Comparison of ENCODE assay signal across 14 cellular contexts in the genomic region with DNA sequence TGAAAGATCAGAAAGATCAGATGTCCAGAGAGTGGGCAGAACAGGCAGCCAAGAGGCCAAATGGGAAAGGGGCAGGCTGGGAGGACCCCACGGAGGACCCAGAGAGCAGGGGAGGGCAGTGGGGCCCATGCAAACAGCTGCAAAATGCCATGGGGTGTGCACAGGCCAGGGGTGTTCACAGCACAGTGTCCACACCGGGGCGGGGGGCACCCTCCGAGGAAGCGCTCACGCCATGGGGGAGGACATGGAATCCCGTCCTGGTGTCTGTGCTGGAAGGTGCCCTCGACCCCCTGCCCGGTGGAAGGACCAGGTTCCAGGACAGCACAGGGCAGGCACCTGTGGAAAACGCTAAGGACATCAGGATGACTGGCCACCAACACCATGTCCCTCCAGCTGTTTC. TPM values are rescaled to one million over a fixed set of nuclear protein-coding genes. Genes with fewer than 3 reads are reported as not detected.
DNase-seq lines count a peak whose midpoint lies in the region; ATAC-seq, FAIRE-seq and TF ChIP-seq lines count a peak whose summit lies in the region.
"Had no signal": no experiment of that assay in that cellular context is flagged by ENCODE, and none has a peak within 500 bp of the region (broad histone marks: within the 10 kb centered on the region; RNA-seq: fewer than 3 reads in every experiment).

No MANE protein-coding gene starts in this region.

- POLR2A ChIA-PET in GM12878 (lab: Charles Lee), result interaction anchor here (0.7 kb wide), 1 partner anchor 38 kb away, joined by 3 read pairs; no protein-coding TSS in a partner anchor

- H3K79me1 ChIP-seq in neuronal stem cell (ENCODE audit: low read depth, low read length), result peaks cover 59% of the 10 kb centered on the region

- H3K27ac Mint-ChIP-seq in T-helper 1 cell treated with Interleukin-12 subunit alpha and Interleukin-12 subunit beta and Interleukin-4 antibody, amounts not matched to agents 30 μg/mL and 1 μg/mL, for 36 hours, result peak overlapping the region; percentile 67

- H3K4me1 ChIP-seq in GM12878 (ENCODE audit: control insufficient read depth, insufficient read depth, low read length) (peaks cover 10% of the 10 kb centered on the region), neuronal stem cell (ENCODE audit: control insufficient read depth in 2 of 2, insufficient read depth in 1 of 2, low read depth in 1 of 2, low read length in 2 of 2) (peaks cover 10 to 16% of the 10 kb centered on the region in 2 donors)

- 83% methylated on average over 10 of the region's 10 CpGs for WGBS in GM12878 (ENCODE audit: insufficient coverage, insufficient replicate concordance, low lambda C conversion rate, missing lambda C conversion rate)
- WGBS in neuronal stem cell (ENCODE audit: extremely low coverage in 2 of 2, insufficient read length in 2 of 2, insufficient replicate concordance in 1 of 2), 2 donors, result no CpG with 5 or more reads among the region's 10 CpGs

- no peak overlapping the region for H2BK120ac ChIP-seq in neuronal stem cell (ENCODE audit: low read depth, low read length)

- H4K91ac ChIP-seq in neuronal stem cell (ENCODE audit: low read depth, low read length, poor library complexity), result no peak overlapping the region

- H2BK5ac ChIP-seq in neuronal stem cell (ENCODE audit: low read length), result no peak overlapping the region

- H3K4ac ChIP-seq in neuronal stem cell (ENCODE audit: low read length), result no peak overlapping the region

- H3K4me1 Mint-ChIP-seq in T-helper 1 cell treated with Interleukin-12 subunit alpha and Interleukin-12 subunit beta and Interleukin-4 antibody, amounts not matched to agents 30 μg/mL and 1 μg/mL, for 36 hours (ENCODE audit: low read depth), result peaks cover 20% of the 10 kb centered on the region

- H3K9me3 Mint-ChIP-seq in T-helper 1 cell treated with Interleukin-12 subunit alpha and Interleukin-12 subunit beta and Interleukin-4 antibody, amounts not matched to agents 30 μg/mL and 1 μg/mL, for 36 hours, result no peaks in the 10 kb centered on the region

- peak overlapping the region; percentile 85 for H3K4me3 Mint-ChIP-seq in T-helper 1 cell treated with Interleukin-12 subunit alpha and Interleukin-12 subunit beta and Interleukin-4 antibody, amounts not matched to agents 30 μg/mL and 1 μg/mL, for 36 hours

- H3K4me3 ChIP-seq in LNCaP clone FGC (ENCODE audit: low read depth, low read length) (peak overlapping the region; percentile 34), GM12878 (peak overlapping the region; percentile 41; the same call in 1 of the 2 replicates), neuronal stem cell (ENCODE audit: low read length in 2 of 2) (peak overlapping the region in 1 of 2 donors; percentile 40)

- TF ChIP-seq RAD21 in GM12878 (IDR thresholded peaks at IDR 0.05; ENCODE audit: insufficient read depth, low read depth, low read length), result no peak

- no peak overlapping the region for H2BK12ac ChIP-seq in neuronal stem cell (ENCODE audit: low read length)

- FAIRE-seq in GM12878 (lab: Jason Lieb, UNC) (no peak), RCC 7860 (lab: Jason Lieb, UNC) (no peak)

- H3K9me3 ChIP-seq in GM12878 (replicated peaks; ENCODE audit: control insufficient read depth, insufficient read depth, low read length) (no peaks in the 10 kb centered on the region), neuronal stem cell (replicated peaks in 1 of 2; ENCODE audit: control insufficient read depth in 2 of 2, insufficient read depth in 1 of 2, low read depth in 1 of 2, low read length in 2 of 2) (no peaks in the 10 kb centered on the region)
- H3K9me3 ChIP-seq: transverse colon had no signal

- peak overlapping the region; percentile 35 for H2AK5ac ChIP-seq in neuronal stem cell (ENCODE audit: low read depth, low read length)

- peaks cover 44% of the 10 kb centered on the region for H3K79me2 ChIP-seq in GM12878 (ENCODE audit: control insufficient read depth, insufficient read depth, low read length)

- no peak overlapping the region for H3K23ac ChIP-seq in neuronal stem cell (ENCODE audit: low read depth, low read length, poor library complexity)

- no peak overlapping the region for H3K14ac ChIP-seq in neuronal stem cell (ENCODE audit: low read length)

- H4K8ac ChIP-seq in neuronal stem cell (ENCODE audit: low read depth, low read length), result no peak overlapping the region

- H2AFZ ChIP-seq in GM12878 (ENCODE audit: control insufficient read depth, low read depth, low read length) (no peak overlapping the region), neuronal stem cell (ENCODE audit: low read length) (no peak overlapping the region)

- intact Hi-C loops in GM12878 (cut with micrococcal nuclease; ENCODE audit: unreplicated experiment), result no loop called here

- H3K4me2 ChIP-seq in GM12878 (ENCODE audit: control insufficient read depth, insufficient read depth) (peak overlapping the region; percentile 52), neuronal stem cell (ENCODE audit: insufficient read depth, low read length, poor library complexity, severe bottlenecking) (no peak overlapping the region)

- no TSS peak for BruUV-seq in GM12878 (replicated peaks; lab: Mats Ljungman, UMichigan)

- H3K18ac ChIP-seq in neuronal stem cell (ENCODE audit: low read length), result no peak overlapping the region

- CTCF ChIA-PET in GM12878 (lab: Yijun Ruan, JAX), result no interaction called here

- no peaks in the 10 kb centered on the region for H3K27me3 Mint-ChIP-seq in T-helper 1 cell treated with Interleukin-12 subunit alpha and Interleukin-12 subunit beta and Interleukin-4 antibody, amounts not matched to agents 30 μg/mL and 1 μg/mL, for 36 hours (ENCODE audit: low read depth)

- H3K36me3 Mint-ChIP-seq in T-helper 1 cell treated with Interleukin-12 subunit alpha and Interleukin-12 subunit beta and Interleukin-4 antibody, amounts not matched to agents 30 μg/mL and 1 μg/mL, for 36 hours (ENCODE audit: low read depth), result peaks cover 6% of the 10 kb centered on the region

- ATAC-seq in GM12878, result no peak
- ATAC-seq in omental fat pad (ENCODE audit: low FRiP score), result no peak
- ATAC-seq: left cardiac atrium had no signal

- H3K27me3 ChIP-seq in GM12878 (replicated peaks in 1 of 2; ENCODE audit: control insufficient read depth in 2 of 2, insufficient read depth in 2 of 2, low read length in 1 of 2), result no peaks in the 10 kb centered on the region
- H3K27me3 ChIP-seq in neuronal stem cell (ENCODE audit: control insufficient read depth in 3 of 3, insufficient read depth in 3 of 3, low read depth in 1 of 3, low read length in 3 of 3), result no peaks in the 10 kb centered on the region
- H3K27me3 ChIP-seq: transverse colon had no signal

- H3K27ac ChIP-seq in GM12878 (ENCODE audit: control insufficient read depth, insufficient read depth) (no peak overlapping the region), neuronal stem cell (replicated peaks; ENCODE audit: low read length) (no peak overlapping the region)
- H3K27ac ChIP-seq: transverse colon had no signal

- H4K20me1 ChIP-seq in GM12878 (ENCODE audit: control insufficient read depth, insufficient read depth), result no peaks in the 10 kb centered on the region; the same call in 1 of the 2 replicates

- H3K9ac ChIP-seq in GM12878 (ENCODE audit: control insufficient read depth, insufficient read depth, low read length), result no peak overlapping the region; the same call in 1 of the 2 replicates
- peak overlapping the region; percentile 60 for H3K9ac ChIP-seq in neuronal stem cell (ENCODE audit: low read depth, low read length, poor library complexity)

- no peak for TF ChIP-seq EP300 in GM12878 (IDR thresholded peaks at IDR 0.05; ENCODE audit: borderline replicate concordance in 1 of 2, control insufficient read depth in 1 of 2, low read depth in 2 of 2, low read length in 2 of 2)

- in situ Hi-C loops in GM12878 (cut with MboI), result no loop called here

- TF ChIP-seq CTCF in LNCaP clone FGC (IDR thresholded peaks at IDR 0.05; ENCODE audit: control insufficient read depth, extremely low read depth, insufficient read depth) (no peak), GM12878 (IDR thresholded peaks at IDR 0.05 in 2 of 3, conservative IDR thresholded peaks at IDR 0.05 in 1 of 3; ENCODE audit: control insufficient read depth in 2 of 3, extremely low read depth in 1 of 3, insufficient read depth in 1 of 3, low read depth in 3 of 3, low read length in 3 of 3) (no peak), omental fat pad (IDR thresholded peaks at IDR 0.05) (no peak)

- TF ChIP-seq POLR2A in GM12878 (IDR thresholded peaks at IDR 0.05; ENCODE audit: low read depth, low read length), result no peak

- H2BK15ac ChIP-seq in neuronal stem cell (ENCODE audit: low read length), result no peak overlapping the region

- H3K36me3 ChIP-seq in GM12878 (ENCODE audit: control insufficient read depth in 2 of 2, insufficient read depth in 2 of 2, low read length in 1 of 2) (peaks cover 0 to 9% of the 10 kb centered on the region in 2 experiments; a peak in 3 of 4 replicates), neuronal stem cell (replicated peaks in 1 of 2; ENCODE audit: control insufficient read depth in 2 of 2, insufficient read depth in 2 of 2, low read length in 2 of 2) (peaks cover 26 to 69% of the 10 kb centered on the region in 2 donors)

- DNase-seq in T-helper 1 cell, result no peak
- DNase-seq in LNCaP clone FGC (ENCODE audit: low read depth), result no peak
- DNase-seq in GM12878 (ENCODE audit: low read depth, low spot score), result no peak
- no peak for DNase-seq in neuronal stem cell (ENCODE audit: low spot score)
- DNase-seq in omental fat pad (ENCODE audit: low spot score), result no peak
- DNase-seq in NCI-H2171 treated with DMSO at 0.1 percent for 48 hours (lab: John Stamatoyannopoulos, UW), result no peak
- no peak for DNase-seq in RCC 7860 (ENCODE audit: low spot score)
- DNase-seq: caudate nucleus, KBM-7, left cardiac atrium, NCI-H345, SIG-M5, transverse colon had no signal

- SMC1A ChIA-PET in GM12878 (lab: Charles Lee; ENCODE audit: uncharacterized antibody, unreplicated experiment), result interaction anchor here (0.8 kb wide), 1 partner anchor 49 kb away, joined by 3 read pairs; no protein-coding TSS in a partner anchor

- RAD21 ChIA-PET in GM12878 (lab: Charles Lee; ENCODE audit: unreplicated experiment), result no interaction called here

RNA-seq across cellular contexts. Expression of gene INTS11, which starts 1.5 kb away (rescaled TPM):
- 160 and 166 TPM in 2 replicates for total RNA-seq in GM12878 (2013; cell fraction: nucleolus; rRNA removed)
- total RNA-seq in GM12878 (2014; rRNA removed) (86.6 and 98.3 TPM in 2 replicates), GM12878 (2014; rRNA removed; fragmentation: Illumina TruSeq; extraction: Trizol) (36.8 and 41.1 TPM in 2 replicates), GM12878 (2021) (87.3 and 104 TPM in 2 replicates), omental fat pad (100 to 1,000 TPM in 1 of 4 donors, 10 to 100 TPM in 3; 71.9 to 103 (median 86.2) TPM)
- polyA plus RNA-seq in GM12878 (2011; ENCODE audit: low read depth), result 34.7 TPM
- polyA plus RNA-seq in GM12878 (2011; rRNA removed) (43.9 and 78.4 TPM in 2 replicates), GM12878 (2014; fragmentation: Illumina TruSeq; extraction: Trizol) (55.2 and 64.2 TPM in 2 replicates), GM12878 (2014; fragmentation: Nextera tagmentation; extraction: Ambion mirVana) (1 to 10 TPM; 2.5 to 9.4 TPM), GM12878 (2014; rRNA removed) (117 and 130 TPM in 2 replicates), GM12878 (2016; fragmentation: Nextera tagmentation; extraction: Ambion mirVana) (10 to 100 TPM; 77.0 to 79.9 TPM)
- 134 and 137 TPM in 2 replicates for polyA plus RNA-seq in GM12878 (2011; cell fraction: cytosol; rRNA removed)
- 386 and 456 TPM in 2 replicates for polyA plus RNA-seq in GM12878 (2011; cell fraction: nucleus; rRNA removed)
- polyA plus RNA-seq in GM12878 (2012), result 77.9 and 92.3 TPM in 2 replicates
- polyA minus RNA-seq in GM12878 (2011; rRNA and poly(A)+ RNA removed), result 67.1 and 96.1 TPM in 2 replicates
- polyA minus RNA-seq in GM12878 (2011; cell fraction: cytosol; rRNA and poly(A)+ RNA removed), result 30.6 and 47.1 TPM in 2 replicates
- polyA minus RNA-seq in GM12878 (2011; cell fraction: nucleus; rRNA and poly(A)+ RNA removed), result 46.7 and 94.2 TPM in 2 replicates
- polyA plus RNA-seq in neuronal stem cell (2013, experiment 1 of 2), result 73.8 TPM
- polyA plus RNA-seq in neuronal stem cell (2013, experiment 2 of 2), result 72.0 TPM

RNA-seq across cellular contexts. Expression of gene CPTP, which starts 1.6 kb away (rescaled TPM):
- total RNA-seq in GM12878 (2013; cell fraction: nucleolus; rRNA removed), result 16.5 and 18.3 TPM in 2 replicates
- total RNA-seq in GM12878 (2014; rRNA removed) (16.7 and 21.2 TPM in 2 replicates), GM12878 (2014; rRNA removed; fragmentation: Illumina TruSeq; extraction: Trizol) (2.8 and 4.3 TPM in 2 replicates), GM12878 (2021) (19.6 and 20.2 TPM in 2 replicates), omental fat pad (10 to 100 TPM in 2 of 4 donors, 1 to 10 TPM in 2; 8.5 to 18.6 (median 11.5) TPM)
- polyA plus RNA-seq in GM12878 (2011; ENCODE audit: low read depth), result 2.5 TPM
- polyA plus RNA-seq in GM12878 (2011; rRNA removed) (1.7 and 2.9 TPM in 2 replicates), GM12878 (2014; fragmentation: Illumina TruSeq; extraction: Trizol) (1.8 TPM in 1 of 2 replicates, not detected in the other), GM12878 (2014; fragmentation: Nextera tagmentation; extraction: Ambion mirVana) (under 1 TPM; 0.06 to 0.18 TPM), GM12878 (2014; rRNA removed) (15.7 and 19.2 TPM in 2 replicates), GM12878 (2016; fragmentation: Nextera tagmentation; extraction: Ambion mirVana) (10 to 100 TPM; 17.7 to 24.3 TPM)
- polyA plus RNA-seq in GM12878 (2011; cell fraction: cytosol; rRNA removed), result 6.0 and 10.7 TPM in 2 replicates
- polyA plus RNA-seq in GM12878 (2011; cell fraction: nucleus; rRNA removed), result 9.1 and 12.3 TPM in 2 replicates
- polyA plus RNA-seq in GM12878 (2012), result 10.1 and 10.4 TPM in 2 replicates
- 1.8 and 7.2 TPM in 2 replicates for polyA minus RNA-seq in GM12878 (2011; rRNA and poly(A)+ RNA removed)
- 5.3 and 9.6 TPM in 2 replicates for polyA minus RNA-seq in GM12878 (2011; cell fraction: cytosol; rRNA and poly(A)+ RNA removed)
- polyA minus RNA-seq in GM12878 (2011; cell fraction: nucleus; rRNA and poly(A)+ RNA removed), result 11.4 and 14.2 TPM in 2 replicates
- 9.4 TPM for polyA plus RNA-seq in neuronal stem cell (2013, experiment 1 of 2)
- 9.2 TPM for polyA plus RNA-seq in neuronal stem cell (2013, experiment 2 of 2)

RNA-seq across cellular contexts. Expression of gene TAS1R3, which starts 8.1 kb away (rescaled TPM):
- total RNA-seq in GM12878 (2013; cell fraction: nucleolus; rRNA removed), result 0.73 and 1.2 TPM in 2 replicates
- total RNA-seq in GM12878 (2014; rRNA removed) (0.05 and 0.06 TPM in 2 replicates), GM12878 (2014; rRNA removed; fragmentation: Illumina TruSeq; extraction: Trizol) (0.04 and 0.05 TPM in 2 replicates), GM12878 (2021) (0.29 and 0.51 TPM in 2 replicates), omental fat pad (under 1 TPM; 0.12 to 0.32 (median 0.16) TPM)
- 0.20 TPM for polyA plus RNA-seq in GM12878 (2011; ENCODE audit: low read depth)
- polyA plus RNA-seq in GM12878 (2011; rRNA removed) (0.03 and 0.08 TPM in 2 replicates), GM12878 (2014; fragmentation: Illumina TruSeq; extraction: Trizol) (not detected in 2 replicates), GM12878 (2014; fragmentation: Nextera tagmentation; extraction: Ambion mirVana) (not detected), GM12878 (2014; rRNA removed) (0.19 and 0.41 TPM in 2 replicates), GM12878 (2016; fragmentation: Nextera tagmentation; extraction: Ambion mirVana) (under 1 TPM; 0.08 to 0.38 TPM)
- 0.10 and 0.15 TPM in 2 replicates for polyA plus RNA-seq in GM12878 (2011; cell fraction: cytosol; rRNA removed)
- polyA plus RNA-seq in GM12878 (2011; cell fraction: nucleus; rRNA removed), result 2.7 and 2.9 TPM in 2 replicates
- polyA plus RNA-seq in GM12878 (2012), result 0.46 and 0.62 TPM in 2 replicates
- 0.21 TPM in 1 of 2 replicates, not detected in the other for polyA minus RNA-seq in GM12878 (2011; rRNA and poly(A)+ RNA removed)
- polyA minus RNA-seq in GM12878 (2011; cell fraction: cytosol; rRNA and poly(A)+ RNA removed), result 0.27 TPM in 1 of 2 replicates, not detected in the other
- 0.60 and 0.77 TPM in 2 replicates for polyA minus RNA-seq in GM12878 (2011; cell fraction: nucleus; rRNA and poly(A)+ RNA removed)
- 0.14 TPM for polyA plus RNA-seq in neuronal stem cell (2013, experiment 1 of 2)
- polyA plus RNA-seq in neuronal stem cell (2013, experiment 2 of 2), result 0.12 TPM

RNA-seq across cellular contexts. Expression of gene PUSL1, which starts 14.6 kb away (rescaled TPM):
- 17.6 and 24.8 TPM in 2 replicates for total RNA-seq in GM12878 (2013; cell fraction: nucleolus; rRNA removed)
- total RNA-seq in GM12878 (2014; rRNA removed) (21.3 and 28.4 TPM in 2 replicates), GM12878 (2014; rRNA removed; fragmentation: Illumina TruSeq; extraction: Trizol) (5.3 and 6.0 TPM in 2 replicates), GM12878 (2021) (26.0 and 27.2 TPM in 2 replicates), omental fat pad (10 to 100 TPM; 15.7 to 26.0 (median 17.5) TPM)
- polyA plus RNA-seq in GM12878 (2011; ENCODE audit: low read depth), result 3.3 TPM
- polyA plus RNA-seq in GM12878 (2011; rRNA removed) (1.9 and 5.0 TPM in 2 replicates), GM12878 (2014; fragmentation: Illumina TruSeq; extraction: Trizol) (0.13 and 2.5 TPM in 2 replicates), GM12878 (2014; fragmentation: Nextera tagmentation; extraction: Ambion mirVana) (1 to 10 TPM in 1 of 2 experiments, under 1 TPM in 1; 0.16 to 1.5 TPM), GM12878 (2014; rRNA removed) (24.3 and 28.6 TPM in 2 replicates), GM12878 (2016; fragmentation: Nextera tagmentation; extraction: Ambion mirVana) (10 to 100 TPM; 27.5 to 28.4 TPM)
- polyA plus RNA-seq in GM12878 (2011; cell fraction: cytosol; rRNA removed), result 10.4 and 19.0 TPM in 2 replicates
- 20.4 and 32.0 TPM in 2 replicates for polyA plus RNA-seq in GM12878 (2011; cell fraction: nucleus; rRNA removed)
- polyA plus RNA-seq in GM12878 (2012), result 8.7 and 11.0 TPM in 2 replicates
- polyA minus RNA-seq in GM12878 (2011; rRNA and poly(A)+ RNA removed), result 2.6 and 5.0 TPM in 2 replicates
- polyA minus RNA-seq in GM12878 (2011; cell fraction: cytosol; rRNA and poly(A)+ RNA removed), result 4.4 and 6.0 TPM in 2 replicates
- polyA minus RNA-seq in GM12878 (2011; cell fraction: nucleus; rRNA and poly(A)+ RNA removed), result 13.7 and 28.9 TPM in 2 replicates
- 15.2 TPM for polyA plus RNA-seq in neuronal stem cell (2013, experiment 1 of 2)
- polyA plus RNA-seq in neuronal stem cell (2013, experiment 2 of 2), result 15.0 TPM

RNA-seq across cellular contexts. Expression of gene ACAP3, which starts 15.2 kb away (rescaled TPM):
- total RNA-seq in GM12878 (2013; cell fraction: nucleolus; rRNA removed), result 33.1 and 35.9 TPM in 2 replicates
- total RNA-seq in GM12878 (2014; rRNA removed), result 17.6 and 22.1 TPM in 2 replicates
- total RNA-seq in GM12878 (2014; rRNA removed; fragmentation: Illumina TruSeq; extraction: Trizol), result 4.0 and 4.4 TPM in 2 replicates
- total RNA-seq in GM12878 (2021), result 29.8 and 34.2 TPM in 2 replicates
- polyA plus RNA-seq in GM12878 (2011; ENCODE audit: low read depth), result 3.8 TPM
- 4.6 and 8.3 TPM in 2 replicates for polyA plus RNA-seq in GM12878 (2011; rRNA removed)
- polyA plus RNA-seq in GM12878 (2011; cell fraction: cytosol; rRNA removed), result 7.2 and 11.7 TPM in 2 replicates
- polyA plus RNA-seq in GM12878 (2011; cell fraction: nucleus; rRNA removed), result 255 and 314 TPM in 2 replicates
- polyA plus RNA-seq in GM12878 (2012), result 21.5 and 22.5 TPM in 2 replicates
- 0.62 and 4.5 TPM in 2 replicates for polyA plus RNA-seq in GM12878 (2014; fragmentation: Illumina TruSeq; extraction: Trizol)
- polyA plus RNA-seq in GM12878 (2014; fragmentation: Nextera tagmentation; extraction: Ambion mirVana), result under 1 TPM; 0.05 to 0.11 TPM
- 28.1 and 32.7 TPM in 2 replicates for polyA plus RNA-seq in GM12878 (2014; rRNA removed)
- polyA plus RNA-seq in GM12878 (2016; fragmentation: Nextera tagmentation; extraction: Ambion mirVana), result 10 to 100 TPM in 1 of 2 experiments, 1 to 10 TPM in 1; 5.9 to 10.9 TPM
- 11.4 and 14.2 TPM in 2 replicates for polyA minus RNA-seq in GM12878 (2011; rRNA and poly(A)+ RNA removed)
- 8.3 and 17.0 TPM in 2 replicates for polyA minus RNA-seq in GM12878 (2011; cell fraction: cytosol; rRNA and poly(A)+ RNA removed)
- polyA minus RNA-seq in GM12878 (2011; cell fraction: nucleus; rRNA and poly(A)+ RNA removed), result 20.7 and 27.7 TPM in 2 replicates
- 19.8 TPM for polyA plus RNA-seq in neuronal stem cell (2013, experiment 1 of 2)
- 18.5 TPM for polyA plus RNA-seq in neuronal stem cell (2013, experiment 2 of 2)
- total RNA-seq in omental fat pad, result 10 to 100 TPM; 19.2 to 41.8 (median 38.1) TPM
